In the genomic region with DNA sequence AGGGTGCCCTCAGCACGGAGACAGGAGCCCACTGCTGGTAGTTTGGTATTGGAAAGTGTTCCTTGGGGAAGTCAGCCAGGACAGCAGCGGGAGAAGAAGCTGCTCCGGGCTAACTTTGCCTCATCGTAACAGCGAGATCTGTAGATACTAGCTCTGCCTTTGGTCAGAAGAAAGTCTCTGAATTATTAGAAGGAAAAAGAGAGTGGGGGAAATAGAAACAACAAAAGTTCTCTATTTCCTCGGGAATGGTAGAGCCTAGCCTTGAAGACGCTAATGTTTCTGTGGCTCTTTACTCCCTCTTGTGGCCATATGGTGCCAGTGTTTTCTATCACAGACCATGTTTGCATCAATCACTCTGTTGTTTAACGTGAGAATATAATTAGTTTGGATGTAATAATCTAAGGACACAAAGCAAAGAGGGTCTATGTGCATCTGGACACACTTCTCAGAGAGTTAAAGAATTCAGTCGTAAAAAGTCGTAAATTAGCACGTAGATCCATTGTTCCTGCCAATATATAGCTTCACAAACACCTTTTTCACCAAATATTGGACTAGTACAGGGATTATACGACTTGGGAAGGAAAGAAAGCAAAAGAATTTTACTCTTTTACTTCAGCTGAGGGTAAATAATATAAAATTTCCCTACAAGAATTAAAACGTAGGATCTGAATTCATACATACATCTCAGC, we compare ENCODE assay signal across 8 cellular contexts. TPM values are rescaled to one million over a fixed set of nuclear protein-coding genes. Genes with fewer than 3 reads are reported as not detected.
DNase-seq lines count a peak whose midpoint lies in the region; ATAC-seq and TF ChIP-seq lines count a peak whose summit lies in the region.

No MANE protein-coding gene starts in this region.

- H3K27me3 ChIP-seq in Caco-2 (replicated peaks; ENCODE audit: control insufficient read depth, insufficient read depth, low read length): no peaks in the 10 kb centered on the region
- no peaks in the 10 kb centered on the region for H3K27me3 ChIP-seq in subcutaneous abdominal adipose tissue (ENCODE audit: control insufficient read depth in 5 of 5, insufficient read depth in 4 of 5, low read length in 5 of 5)

- H3K36me3 ChIP-seq in Caco-2 (ENCODE audit: control insufficient read depth, insufficient read depth, low read length): no peaks in the 10 kb centered on the region; the same call in 1 of the 2 replicates
- H3K36me3 ChIP-seq in subcutaneous abdominal adipose tissue (ENCODE audit: control insufficient read depth in 5 of 5, insufficient read depth in 5 of 5, low read length in 5 of 5): no peaks in the 10 kb centered on the region

- H3K9me3 Mint-ChIP-seq in Caco-2 (ENCODE audit: unreplicated experiment): peaks cover 13% of the 10 kb centered on the region
- H3K9me3 Mint-ChIP-seq in mesothelial cell of epicardium: peaks cover 5% of the 10 kb centered on the region

- CTCF ChIA-PET in Caco-2 (lab: Charles Lee): interaction anchor here (0.6 to 3.6 kb wide), 14 partner anchors 11 to 424 kb away, joined by 3 to 15 read pairs (median 4); partner anchors contain the start of gene DTWD2

- no TSS peak for BruUV-seq in Caco-2 (replicated peaks; lab: Mats Ljungman, UMichigan)

- TF ChIP-seq CTCF in Caco-2 (IDR thresholded peaks at IDR 0.05; ENCODE audit: insufficient read depth in 1 of 2, low read depth in 1 of 2, low read length in 1 of 2, severe bottlenecking in 1 of 2, unreplicated experiment in 1 of 2) (peak; percentile 89 to 96), epithelial cell of esophagus (IDR thresholded peaks at IDR 0.05; ENCODE audit: insufficient read depth, low read depth, low read length, missing control alignments) (peak; percentile 92), mesothelial cell of epicardium (IDR thresholded peaks at IDR 0.05; ENCODE audit: unreplicated experiment) (peak; percentile 92)

- intact Hi-C loops in Caco-2 (cut with micrococcal nuclease; ENCODE audit: unreplicated experiment): loop anchor here (1.0 to 5.0 kb wide), 7 partner anchors 40 to 424 kb away; partner anchors contain the start of genes DMXL1, DTWD2 and HSD17B4

- H3K36me3 Mint-ChIP-seq in Caco-2 (ENCODE audit: insufficient read depth, unreplicated experiment): no peaks in the 10 kb centered on the region
- H3K36me3 Mint-ChIP-seq in mesothelial cell of epicardium: no peaks in the 10 kb centered on the region

- H3K27ac ChIP-seq in subcutaneous abdominal adipose tissue (ENCODE audit: low read depth, low read length): peak overlapping the region; percentile 85

- H3K9ac ChIP-seq in subcutaneous abdominal adipose tissue (ENCODE audit: low read length in 5 of 5): peak overlapping the region; percentile 79 to 94 (median 83)

- H3K4me1 ChIP-seq in Caco-2: no peaks in the 10 kb centered on the region
- peaks cover 0 to 20% (median 7%) of the 10 kb centered on the region in 5 donors for H3K4me1 ChIP-seq in subcutaneous abdominal adipose tissue (ENCODE audit: control insufficient read depth in 5 of 5, insufficient read depth in 5 of 5, low read length in 5 of 5)

- ATAC-seq in GM19452 (IDR thresholded peaks at IDR 0.05; ENCODE audit: unreplicated experiment): peak; percentile 75
- ATAC-seq in HG03571 (IDR thresholded peaks at IDR 0.05; ENCODE audit: unreplicated experiment): peak; percentile 70

- H3K4me3 ChIP-seq in Caco-2 (ENCODE audit: low read depth, low read length) (peak overlapping the region; percentile 54), epithelial cell of esophagus (ENCODE audit: low read length) (peak overlapping the region; percentile 59), subcutaneous abdominal adipose tissue (ENCODE audit: low read depth in 1 of 5, low read length in 5 of 5) (peak overlapping the region; percentile 64 to 83 (median 73))

- H3K27ac Mint-ChIP-seq in Caco-2 (ENCODE audit: unreplicated experiment) (peak overlapping the region; percentile 68), mesothelial cell of epicardium (peak overlapping the region; percentile 97)

- H3K4me3 Mint-ChIP-seq in Caco-2 (ENCODE audit: unreplicated experiment) (peak overlapping the region; percentile 75), mesothelial cell of epicardium (peak overlapping the region; percentile 85)

- peaks cover under 1% of the 10 kb centered on the region for H3K4me1 Mint-ChIP-seq in Caco-2 (ENCODE audit: low read depth, unreplicated experiment)
- H3K4me1 Mint-ChIP-seq in mesothelial cell of epicardium: peaks cover 19% of the 10 kb centered on the region

- DNase-seq in Caco-2 (peak; percentile 60 to 67), NCI-H82 (lab: John Stamatoyannopoulos, UW) (peak; percentile 76), epithelial cell of esophagus (ENCODE audit: low read depth) (peak; percentile 84), mesothelial cell of epicardium (ENCODE audit: low spot score in 2 of 2, unreplicated experiment in 2 of 2) (peak in 1 of 2 experiments; percentile 49)
- DNase-seq in activated CD8-positive, alpha-beta memory T cell treated with anti-CD3 and anti-CD28 coated beads for 24 hours: peak; percentile 79

- POLR2A ChIA-PET in Caco-2 (lab: Charles Lee): no interaction called here

- H3K27me3 Mint-ChIP-seq in Caco-2 (ENCODE audit: insufficient read depth, unreplicated experiment) (no peaks in the 10 kb centered on the region), mesothelial cell of epicardium (ENCODE audit: low read depth) (no peaks in the 10 kb centered on the region)

- H3K9me3 ChIP-seq in Caco-2 (no peaks in the 10 kb centered on the region; the same call in 1 of the 2 replicates), subcutaneous abdominal adipose tissue (ENCODE audit: control insufficient read depth in 5 of 5, low read length in 5 of 5) (no peaks in the 10 kb centered on the region)

RNA-seq across cellular contexts. Expression of gene HSD17B4, which starts 40.2 kb away (rescaled TPM):
- 172 and 175 TPM in 2 replicates for total RNA-seq in Caco-2 (2022)
- total RNA-seq in mesothelial cell of epicardium: 119 to 146 TPM (median 136 TPM) in 3 replicates

RNA-seq across cellular contexts. Expression of gene TNFAIP8, which starts 56.3 kb away (rescaled TPM):
- total RNA-seq in Caco-2 (2022): 7.4 and 8.8 TPM in 2 replicates
- 26.5 to 33.3 TPM (median 28.6 TPM) in 3 replicates for total RNA-seq in mesothelial cell of epicardium
